12 cellular contexts compared by ENCODE assay signal in the genomic region with DNA sequence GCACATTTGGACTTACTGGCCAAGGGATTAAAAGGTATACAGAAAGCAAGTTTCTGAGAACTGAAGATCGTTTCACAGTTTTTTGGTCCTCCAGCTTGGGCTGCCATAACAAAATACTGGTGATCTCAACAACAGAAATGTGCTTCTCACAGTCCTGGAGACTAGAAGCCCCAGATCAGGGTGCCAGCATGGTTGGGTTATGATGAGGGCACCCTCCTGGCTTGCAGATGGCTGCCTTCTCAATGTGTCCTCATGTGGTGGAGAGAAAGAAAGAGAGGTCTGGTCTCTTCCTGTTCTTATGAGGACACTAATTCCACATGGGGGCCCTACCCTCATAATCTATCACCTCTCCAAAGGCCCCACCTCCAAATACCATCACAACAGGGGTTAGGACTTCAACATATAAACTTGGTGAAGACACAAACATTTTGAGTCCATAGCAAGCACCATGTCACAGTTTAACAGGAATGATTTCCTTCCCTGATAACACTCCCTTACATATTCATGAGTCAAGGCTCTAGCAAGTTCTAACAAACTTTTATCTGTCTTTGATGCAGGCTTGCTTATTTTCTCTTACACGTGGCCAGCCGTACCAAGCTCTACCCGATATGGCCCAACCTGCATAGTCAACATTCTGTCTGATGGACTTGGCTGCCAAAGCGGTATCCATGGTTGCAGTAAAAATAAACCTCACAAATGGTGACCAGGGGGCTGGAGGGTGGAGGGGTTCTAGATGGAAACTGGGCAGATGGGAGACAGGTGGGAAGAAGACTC. TPM values are rescaled to one million over a fixed set of nuclear protein-coding genes. Genes with fewer than 3 reads are reported as not detected.
DNase-seq lines count a peak whose midpoint lies in the region; ATAC-seq and TF ChIP-seq lines count a peak whose summit lies in the region.
"Had no signal": no experiment of that assay in that cellular context is flagged by ENCODE, and none has a peak within 500 bp of the region (broad histone marks: within the 10 kb centered on the region; RNA-seq: fewer than 3 reads in every experiment).

No MANE protein-coding gene starts in this region.

- H3K4me1 ChIP-seq in body of pancreas: peaks cover 11% of the 10 kb centered on the region
- peaks cover 26% of the 10 kb centered on the region for H3K4me1 ChIP-seq in mucosa of stomach (ENCODE audit: control insufficient read depth, insufficient read depth, low read length)
- peaks cover 16% of the 10 kb centered on the region for H3K4me1 ChIP-seq in suprapubic skin
- no peaks in the 10 kb centered on the region for H3K4me1 ChIP-seq in adrenal gland (replicated peaks in 1 of 2)
- H3K4me1 ChIP-seq: SJSA1 had no signal

- no peaks in the 10 kb centered on the region for H3K27me3 Mint-ChIP-seq in activated naive CD8-positive, alpha-beta T cell treated with anti-CD3 and anti-CD28 coated beads, Interleukin-2, amount 50 U/mL, for 24 hours
- H3K27me3 Mint-ChIP-seq in activated naive CD8-positive, alpha-beta T cell treated with anti-CD3 and anti-CD28 coated beads for 36 hours: no peaks in the 10 kb centered on the region

- H3K4me1 Mint-ChIP-seq in activated naive CD8-positive, alpha-beta T cell treated with anti-CD3 and anti-CD28 coated beads, Interleukin-2, amount 50 U/mL, for 24 hours: peaks cover 14% of the 10 kb centered on the region
- H3K4me1 Mint-ChIP-seq in activated naive CD8-positive, alpha-beta T cell treated with anti-CD3 and anti-CD28 coated beads for 36 hours: peaks cover 8% of the 10 kb centered on the region

- no peaks in the 10 kb centered on the region for H3K9me3 ChIP-seq in body of pancreas
- H3K9me3 ChIP-seq in mucosa of stomach (ENCODE audit: control insufficient read depth, low read length): no peaks in the 10 kb centered on the region
- no peaks in the 10 kb centered on the region for H3K9me3 ChIP-seq in suprapubic skin
- no peaks in the 10 kb centered on the region for H3K9me3 ChIP-seq in adrenal gland (replicated peaks in 1 of 3)
- H3K9me3 ChIP-seq: SJSA1 had no signal

- no peak overlapping the region for H3K4me3 Mint-ChIP-seq in activated naive CD8-positive, alpha-beta T cell treated with anti-CD3 and anti-CD28 coated beads, Interleukin-2, amount 50 U/mL, for 24 hours
- no peak overlapping the region for H3K4me3 Mint-ChIP-seq in activated naive CD8-positive, alpha-beta T cell treated with anti-CD3 and anti-CD28 coated beads for 36 hours

- H3K27ac ChIP-seq in body of pancreas: peak overlapping the region in 1 of 4 donors; percentile 3
- H3K27ac ChIP-seq in suprapubic skin: peak overlapping the region; percentile 21
- H3K27ac ChIP-seq in adrenal gland: no peak overlapping the region
- H3K27ac ChIP-seq: brain microvascular endothelial cell, SJSA1 had no signal

- no peaks in the 10 kb centered on the region for H3K36me3 Mint-ChIP-seq in activated naive CD8-positive, alpha-beta T cell treated with anti-CD3 and anti-CD28 coated beads, Interleukin-2, amount 50 U/mL, for 24 hours (ENCODE audit: low read depth)
- H3K36me3 Mint-ChIP-seq in activated naive CD8-positive, alpha-beta T cell treated with anti-CD3 and anti-CD28 coated beads for 36 hours: no peaks in the 10 kb centered on the region

- 41 to 48% methylated on average over 5 of the region's 5 CpGs for WGBS in body of pancreas, 2 donors
- 44% methylated on average over 5 of the region's 5 CpGs for whole genome bisulfite sequencing in suprapubic skin
- WGBS in adrenal gland, 4 donors: 61 to 69% (median 63%) methylated on average over 5 of the region's 5 CpGs

- peak overlapping the region; percentile 26 for H3K9ac ChIP-seq in mucosa of stomach (ENCODE audit: low read length)

- H3K27ac Mint-ChIP-seq in activated naive CD8-positive, alpha-beta T cell treated with anti-CD3 and anti-CD28 coated beads, Interleukin-2, amount 50 U/mL, for 24 hours: peak overlapping the region; percentile 14
- H3K27ac Mint-ChIP-seq in activated naive CD8-positive, alpha-beta T cell treated with anti-CD3 and anti-CD28 coated beads for 36 hours: no peak overlapping the region

- TF ChIP-seq EP300 in suprapubic skin (IDR thresholded peaks at IDR 0.05): no peak

- H3K9me3 Mint-ChIP-seq in activated naive CD8-positive, alpha-beta T cell treated with anti-CD3 and anti-CD28 coated beads, Interleukin-2, amount 50 U/mL, for 24 hours: no peaks in the 10 kb centered on the region
- no peaks in the 10 kb centered on the region for H3K9me3 Mint-ChIP-seq in activated naive CD8-positive, alpha-beta T cell treated with anti-CD3 and anti-CD28 coated beads for 36 hours

- TF ChIP-seq POLR2A in body of pancreas (IDR thresholded peaks at IDR 0.05): no peak
- TF ChIP-seq POLR2A in suprapubic skin (IDR thresholded peaks at IDR 0.05): no peak
- TF ChIP-seq POLR2A in adrenal gland (IDR thresholded peaks at IDR 0.05): no peak

- intact Hi-C loops in body of pancreas (cut with DNase I) (no loop called here), adrenal gland (cut with DNase I) (loop anchor here (5.0 kb wide), 2 partner anchors 70 to 75 kb away; partner anchors contain the start of gene GPBAR1 (in 1 of the 2))

- no peak overlapping the region for H3K4me3 ChIP-seq in body of pancreas
- no peak overlapping the region for H3K4me3 ChIP-seq in mucosa of stomach (ENCODE audit: low read length)
- no peak overlapping the region for H3K4me3 ChIP-seq in suprapubic skin
- no peak overlapping the region for H3K4me3 ChIP-seq in adrenal gland
- H3K4me3 ChIP-seq: SJSA1 had no signal

- DNase-seq in activated naive CD8-positive, alpha-beta T cell treated with anti-CD3 and anti-CD28 coated beads, Interleukin-2, amount 50 U/mL, for 24 hours: no peak
- DNase-seq in activated naive CD8-positive, alpha-beta T cell treated with anti-CD3 and anti-CD28 coated beads for 36 hours: no peak
- DNase-seq in body of pancreas (peak; percentile 16 to 25 (median 21)), suprapubic skin (ENCODE audit: low spot score in 2 of 2) (no peak), adrenal gland (no peak)

- H3K27me3 ChIP-seq in body of pancreas (no peaks in the 10 kb centered on the region), mucosa of stomach (ENCODE audit: control insufficient read depth, insufficient read depth, low read length) (no peaks in the 10 kb centered on the region), suprapubic skin (no peaks in the 10 kb centered on the region), adrenal gland (no peaks in the 10 kb centered on the region)
- H3K27me3 ChIP-seq: brain microvascular endothelial cell had no signal

- TF ChIP-seq CTCF in body of pancreas (IDR thresholded peaks at IDR 0.05) (no peak), suprapubic skin (IDR thresholded peaks at IDR 0.05) (no peak), adrenal gland (IDR thresholded peaks at IDR 0.05) (no peak)

- no peak for ATAC-seq in activated naive CD8-positive, alpha-beta T cell treated with anti-CD3 and anti-CD28 coated beads, Interleukin-2, amount 50 U/mL, for 24 hours
- ATAC-seq in body of pancreas (peak; percentile 62), GM21786 (IDR thresholded peaks at IDR 0.05; ENCODE audit: unreplicated experiment) (no peak), HG03565 (IDR thresholded peaks at IDR 0.05; ENCODE audit: unreplicated experiment) (no peak)

- H3K36me3 ChIP-seq in body of pancreas (replicated peaks in 1 of 2; ENCODE audit: insufficient read depth in 1 of 2, low read depth in 2 of 2) (no peaks in the 10 kb centered on the region), mucosa of stomach (ENCODE audit: control insufficient read depth, insufficient read depth, low read length) (no peaks in the 10 kb centered on the region), suprapubic skin (no peaks in the 10 kb centered on the region), adrenal gland (replicated peaks in 1 of 2) (no peaks in the 10 kb centered on the region)
- H3K36me3 ChIP-seq: brain microvascular endothelial cell, SJSA1 had no signal

RNA-seq across cellular contexts. Expression of gene CXCR1, which starts 20.3 kb away (rescaled TPM):
- total RNA-seq in activated naive CD8-positive, alpha-beta T cell treated with anti-CD3 and anti-CD28 coated beads for 36 hours: not detected
- total RNA-seq in body of pancreas (not detected), suprapubic skin (1 to 10 TPM in 1 of 4 donors, under 1 TPM in 1, not detected in 2; 0.87 to 1.0 TPM), adrenal gland (under 1 TPM in 6 of 8 donors, not detected in 2; 0.07 to 0.68 (median 0.15) TPM)
- polyA plus RNA-seq in adrenal gland: under 1 TPM; 0.07 to 0.24 (median 0.20) TPM
- total RNA-seq: HT1080, SJSA1 had no signal
- polyA plus RNA-seq: neural cell had no signal

RNA-seq across cellular contexts. Expression of gene ARPC2, which starts 29.9 kb away (rescaled TPM):
- 100 to 1,000 TPM; 562 to 566 TPM for total RNA-seq in activated naive CD8-positive, alpha-beta T cell treated with anti-CD3 and anti-CD28 coated beads for 36 hours
- 10 to 100 TPM; 68.6 to 96.2 TPM for total RNA-seq in body of pancreas
- total RNA-seq in suprapubic skin: 100 to 1,000 TPM; 267 to 384 (median 275) TPM
- 100 to 1,000 TPM; 122 to 254 (median 193) TPM for total RNA-seq in adrenal gland
- 100 to 1,000 TPM in 2 of 3 donors, 10 to 100 TPM in 1; 93.5 to 284 (median 118) TPM for polyA plus RNA-seq in adrenal gland

Comparison
In these comparisons a context has a peak if more than half of its experiments do, and no peak if none do; other contexts are left out.
1. DNase-seq: peak in body of pancreas (4 of 4); none in activated naive CD8-positive, alpha-beta T cell treated with anti-CD3 and anti-CD28 coated beads, Interleukin-2, amount 50 U/mL, for 24 hours (single experiment), activated naive CD8-positive, alpha-beta T cell treated with anti-CD3 and anti-CD28 coated beads for 36 hours (single experiment), suprapubic skin (0 of 2) and adrenal gland (0 of 7).